1 cellular context compared by ENCODE assay signal in the genomic region with DNA sequence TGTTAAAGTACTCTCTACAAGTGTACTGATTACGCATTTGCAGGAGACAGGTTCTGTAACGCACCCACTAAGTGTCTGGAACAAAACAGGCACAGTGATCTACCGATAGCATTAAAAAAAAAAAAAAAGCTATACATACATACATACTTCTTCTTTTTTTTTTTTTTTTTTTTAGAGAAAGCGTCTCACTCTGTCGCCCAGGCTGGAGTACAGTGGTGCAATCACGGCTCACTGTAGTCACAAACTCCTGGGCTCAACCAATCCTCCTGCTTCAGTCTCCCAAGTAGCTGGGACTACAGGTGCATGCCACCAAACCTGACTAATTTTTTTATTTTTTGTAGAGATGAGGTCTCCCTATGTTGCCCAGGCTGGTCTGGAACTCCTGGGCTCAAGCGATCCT.
TF ChIP-seq lines count a peak whose summit lies in the region.

No MANE protein-coding gene starts in this region.

TF ChIP-seq in K562, 482 proteins besides CTCF, POLR2A, EP300 and RAD21:
- TF ChIP-seq ZNF384 (IDR thresholded peaks at IDR 0.05; ENCODE audit: low read depth, low read length) (0 out of 2 replicates have a peak, but pooled peaks have one; percentile 12), DPF2 (IDR thresholded peaks at IDR 0.05) (no peak)
